ENCODE assay signal across 13 cellular contexts in genomic region chr22:38167988-38168407, GRCh38. TPM values are rescaled to one million over a fixed set of nuclear protein-coding genes. Genes with fewer than 3 reads are reported as not detected.
DNase-seq lines count a peak whose midpoint lies in the region; ATAC-seq and TF ChIP-seq lines count a peak whose summit lies in the region.
"Had no signal": no experiment of that assay in that cellular context is flagged by ENCODE, and none has a peak within 500 bp of the region (broad histone marks: within the 10 kb centered on the region; RNA-seq: fewer than 3 reads in every experiment).

No MANE protein-coding gene starts in this region.

- TF ChIP-seq CTCF in LNCaP clone FGC (IDR thresholded peaks at IDR 0.05; ENCODE audit: control insufficient read depth, extremely low read depth, insufficient read depth) = peak; percentile 10; the same call in 1 of the 2 replicates
- TF ChIP-seq CTCF in chondrocyte (IDR thresholded peaks at IDR 0.05) = no peak

- intact Hi-C loops in left cardiac atrium (cut with DNase I) = loop anchor here (10.0 kb wide), 1 partner anchor 53 kb away; the partner anchor contains the start of gene BAIAP2L2 (in 2 of the 2)

- peak overlapping the region; percentile 57 for H3K27ac Mint-ChIP-seq in stimulated activated effector memory CD8-positive, alpha-beta T cell treated with anti-CD3 and anti-CD28 coated beads, Interleukin-12 subunit alpha, Interleukin-12 subunit beta, amount 100 ng/mL, for 72 hours
- no peak overlapping the region for H3K27ac Mint-ChIP-seq in chondrocyte (ENCODE audit: unreplicated experiment)
- H3K27ac Mint-ChIP-seq: effector memory CD8-positive, alpha-beta T cell had no signal

- peaks cover 26% of the 10 kb centered on the region for H3K4me1 Mint-ChIP-seq in stimulated activated effector memory CD8-positive, alpha-beta T cell treated with anti-CD3 and anti-CD28 coated beads, Interleukin-12 subunit alpha, Interleukin-12 subunit beta, amount 100 ng/mL, for 72 hours
- H3K4me1 Mint-ChIP-seq in chondrocyte (ENCODE audit: low read depth) = peaks cover 13% of the 10 kb centered on the region

- DNase-seq in LNCaP clone FGC (ENCODE audit: low read depth) = peak; percentile 80
- DNase-seq in astrocyte of the hippocampus (ENCODE audit: low read depth, low spot score) = peak; percentile 37
- peak; percentile 73 for DNase-seq in left cardiac atrium
- no peak for DNase-seq in stimulated activated effector memory CD8-positive, alpha-beta T cell treated with anti-CD3 and anti-CD28 coated beads, Interleukin-12 subunit alpha, Interleukin-12 subunit beta, amount 100 ng/mL, for 72 hours (ENCODE audit: low spot score in 2 of 2)
- DNase-seq in chondrocyte (ENCODE audit: low spot score) = no peak
- DNase-seq: activated T-cell treated with anti-CD3 and anti-CD28 coated beads for 4 hours; amniotic stem cell; effector memory CD8-positive, alpha-beta T cell; spleen had no signal

- H3K36me3 Mint-ChIP-seq in stimulated activated effector memory CD8-positive, alpha-beta T cell treated with anti-CD3 and anti-CD28 coated beads, Interleukin-12 subunit alpha, Interleukin-12 subunit beta, amount 100 ng/mL, for 72 hours = peaks cover 23% of the 10 kb centered on the region
- peaks cover 6% of the 10 kb centered on the region for H3K36me3 Mint-ChIP-seq in chondrocyte (ENCODE audit: low read depth)

- no peaks in the 10 kb centered on the region for H3K9me3 Mint-ChIP-seq in stimulated activated effector memory CD8-positive, alpha-beta T cell treated with anti-CD3 and anti-CD28 coated beads, Interleukin-12 subunit alpha, Interleukin-12 subunit beta, amount 100 ng/mL, for 72 hours
- H3K9me3 Mint-ChIP-seq in chondrocyte (ENCODE audit: low read depth) = no peaks in the 10 kb centered on the region
- H3K9me3 Mint-ChIP-seq: effector memory CD8-positive, alpha-beta T cell; nephron had no signal

- no peaks in the 10 kb centered on the region for H3K27me3 Mint-ChIP-seq in chondrocyte (ENCODE audit: low read depth)
- H3K27me3 Mint-ChIP-seq: effector memory CD8-positive, alpha-beta T cell had no signal

- ATAC-seq in left cardiac atrium (peak; percentile 53 to 64), GM18858 (IDR thresholded peaks at IDR 0.05; ENCODE audit: unreplicated experiment) (no peak), HG03045 (IDR thresholded peaks at IDR 0.05; ENCODE audit: unreplicated experiment) (no peak)
- no peak for ATAC-seq in stimulated activated effector memory CD8-positive, alpha-beta T cell treated with anti-CD3 and anti-CD28 coated beads, Interleukin-12 subunit alpha, Interleukin-12 subunit beta, amount 100 ng/mL, for 72 hours
- ATAC-seq: activated CD4-positive, CD25-positive, alpha-beta regulatory T cell treated with anti-CD3 and anti-CD28 coated beads, Interleukin-2, amount 50 U/mL, for 24 hours; effector memory CD8-positive, alpha-beta T cell had no signal

- no peak overlapping the region for H3K4me3 ChIP-seq in LNCaP clone FGC (ENCODE audit: low read depth, low read length)
- H3K4me3 ChIP-seq: spleen had no signal

- H3K4me3 Mint-ChIP-seq in stimulated activated effector memory CD8-positive, alpha-beta T cell treated with anti-CD3 and anti-CD28 coated beads, Interleukin-12 subunit alpha, Interleukin-12 subunit beta, amount 100 ng/mL, for 72 hours = no peak overlapping the region
- no peak overlapping the region for H3K4me3 Mint-ChIP-seq in chondrocyte (ENCODE audit: unreplicated experiment)
- H3K4me3 Mint-ChIP-seq: effector memory CD8-positive, alpha-beta T cell; nephron had no signal

RNA-seq across cellular contexts. Expression of gene PLA2G6, which starts 13.6 kb away (rescaled TPM):
- total RNA-seq in left cardiac atrium (10 to 100 TPM; 14.3 to 21.1 TPM), chondrocyte (16.3 to 30.2 TPM (median 21.0 TPM) in 3 replicates)

RNA-seq across cellular contexts. Expression of gene MAFF, which starts 33.8 kb away (rescaled TPM):
- total RNA-seq in left cardiac atrium (10 to 100 TPM in 1 of 2 donors, 1 to 10 TPM in 1; 9.4 to 27.8 TPM), chondrocyte (1.7 to 9.9 TPM (median 8.5 TPM) in 3 replicates)

RNA-seq across cellular contexts. Expression of gene BAIAP2L2, which starts 57.5 kb away (rescaled TPM):
- total RNA-seq in left cardiac atrium (under 1 TPM; 0.63 to 0.65 TPM), chondrocyte (0.21 to 0.42 TPM in 2 of 3 replicates, not detected in the other)

Comparison
In these comparisons a context has a peak if more than half of its experiments do, and no peak if none do; other contexts are left out.
1. DNase-seq: peak in LNCaP clone FGC (single experiment), astrocyte of the hippocampus (single experiment) and left cardiac atrium (single experiment); none in stimulated activated effector memory CD8-positive, alpha-beta T cell treated with anti-CD3 and anti-CD28 coated beads, Interleukin-12 subunit alpha, Interleukin-12 subunit beta, amount 100 ng/mL, for 72 hours (0 of 2) and chondrocyte (single experiment).
2. ATAC-seq: peak in left cardiac atrium (2 of 2); none in stimulated activated effector memory CD8-positive, alpha-beta T cell treated with anti-CD3 and anti-CD28 coated beads, Interleukin-12 subunit alpha, Interleukin-12 subunit beta, amount 100 ng/mL, for 72 hours (single experiment), GM18858 (single experiment) and HG03045 (single experiment).